In the genomic region with DNA sequence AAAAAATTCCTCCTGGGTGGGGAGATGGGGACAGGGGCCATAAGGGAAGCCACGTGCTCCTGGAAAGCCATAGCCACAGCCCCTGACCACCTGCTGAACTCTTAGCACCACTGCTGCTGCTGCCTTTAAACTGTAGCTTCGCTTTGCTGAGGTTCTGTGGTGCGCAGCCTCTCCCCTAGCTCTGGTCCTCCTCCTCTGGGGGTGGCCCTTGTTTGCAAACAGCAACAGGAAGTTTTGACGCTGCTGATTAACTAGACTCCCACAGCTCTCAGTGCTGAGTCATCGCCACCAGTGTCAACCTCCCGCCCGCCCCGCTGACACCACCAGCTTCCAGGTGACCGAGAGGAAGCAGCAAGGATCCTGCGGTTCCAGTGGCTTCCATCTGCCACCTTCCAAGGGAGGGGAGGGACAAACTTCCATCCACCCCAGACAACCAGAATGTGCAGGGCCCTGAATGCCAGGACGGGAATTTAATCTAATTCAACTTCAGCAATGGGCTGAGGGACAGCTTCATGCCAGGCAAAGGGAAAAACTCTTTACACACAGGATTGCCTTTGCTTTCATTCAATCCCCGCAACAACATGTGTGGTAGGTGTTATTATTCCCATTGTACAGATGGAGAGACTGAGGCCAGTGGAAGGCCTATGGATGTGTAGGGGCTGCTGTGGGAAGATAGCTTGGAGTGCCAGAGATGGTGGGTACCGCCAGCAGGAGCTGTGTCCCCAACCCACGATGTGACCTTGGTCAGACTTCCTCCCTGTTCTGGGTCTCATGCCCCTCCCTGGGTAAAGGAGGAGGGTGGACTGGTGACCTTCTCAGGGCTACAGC, we compare ENCODE assay signal across 1 cellular context.
TF ChIP-seq lines count a peak whose summit lies in the region.

No MANE protein-coding gene starts in this region.

TF ChIP-seq in K562, 482 proteins besides CTCF, POLR2A, EP300 and RAD21 (continued from another document and continues in another):
- TF ChIP-seq, protein P1, sequence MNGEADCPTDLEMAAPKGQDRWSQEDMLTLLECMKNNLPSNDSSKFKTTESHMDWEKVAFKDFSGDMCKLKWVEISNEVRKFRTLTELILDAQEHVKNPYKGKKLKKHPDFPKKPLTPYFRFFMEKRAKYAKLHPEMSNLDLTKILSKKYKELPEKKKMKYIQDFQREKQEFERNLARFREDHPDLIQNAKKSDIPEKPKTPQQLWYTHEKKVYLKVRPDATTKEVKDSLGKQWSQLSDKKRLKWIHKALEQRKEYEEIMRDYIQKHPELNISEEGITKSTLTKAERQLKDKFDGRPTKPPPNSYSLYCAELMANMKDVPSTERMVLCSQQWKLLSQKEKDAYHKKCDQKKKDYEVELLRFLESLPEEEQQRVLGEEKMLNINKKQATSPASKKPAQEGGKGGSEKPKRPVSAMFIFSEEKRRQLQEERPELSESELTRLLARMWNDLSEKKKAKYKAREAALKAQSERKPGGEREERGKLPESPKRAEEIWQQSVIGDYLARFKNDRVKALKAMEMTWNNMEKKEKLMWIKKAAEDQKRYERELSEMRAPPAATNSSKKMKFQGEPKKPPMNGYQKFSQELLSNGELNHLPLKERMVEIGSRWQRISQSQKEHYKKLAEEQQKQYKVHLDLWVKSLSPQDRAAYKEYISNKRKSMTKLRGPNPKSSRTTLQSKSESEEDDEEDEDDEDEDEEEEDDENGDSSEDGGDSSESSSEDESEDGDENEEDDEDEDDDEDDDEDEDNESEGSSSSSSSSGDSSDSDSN (IDR thresholded peaks at IDR 0.05; ENCODE audit: borderline replicate concordance in 1 of 2, low read depth in 2 of 2, low read length in 2 of 2): peak; percentile 13 to 76; a peak in 1 of 4 replicates
- TF ChIP-seq LEF1 (IDR thresholded peaks at IDR 0.05): peak; percentile 64; the same call in 1 of the 2 replicates
- peak; percentile 70 for TF ChIP-seq SMARCC2 (IDR thresholded peaks at IDR 0.05; ENCODE audit: low read depth)
- TF ChIP-seq SNIP1 (IDR thresholded peaks at IDR 0.05; ENCODE audit: low read depth): no peak
- TF ChIP-seq HNRNPL (IDR thresholded peaks at IDR 0.05; ENCODE audit: low read depth, low read length): no peak
- peak; percentile 83 for TF ChIP-seq ATF7 (IDR thresholded peaks at IDR 0.05)
- TF ChIP-seq XRCC5 (IDR thresholded peaks at IDR 0.05; ENCODE audit: low read depth, low read length): peak; percentile 13; the same call in 1 of the 2 replicates
- peak; percentile 86 to 89 for TF ChIP-seq KDM1A (IDR thresholded peaks at IDR 0.05)
- peak; percentile 46; the same call in 1 of the 2 replicates for TF ChIP-seq SMAD3 (CRISPR knock-in tag; conservative IDR thresholded peaks at IDR 0.05)
- TF ChIP-seq JUN (IDR thresholded peaks at IDR 0.05; ENCODE audit: borderline replicate concordance, low read depth, low read length): peak; percentile 93
- peak; percentile 83; the same call in 1 of the 2 replicates for TF ChIP-seq JUN (CRISPR knock-in tag; IDR thresholded peaks at IDR 0.05; ENCODE audit: borderline replicate concordance)
- TF ChIP-seq ZFPM2 (CRISPR knock-in tag; IDR thresholded peaks at IDR 0.05): no peak
- TF ChIP-seq SUPT5H (IDR thresholded peaks at IDR 0.05): peak; percentile 76
- TF ChIP-seq RFX1 (IDR thresholded peaks at IDR 0.05): no peak
- TF ChIP-seq, protein P2, sequence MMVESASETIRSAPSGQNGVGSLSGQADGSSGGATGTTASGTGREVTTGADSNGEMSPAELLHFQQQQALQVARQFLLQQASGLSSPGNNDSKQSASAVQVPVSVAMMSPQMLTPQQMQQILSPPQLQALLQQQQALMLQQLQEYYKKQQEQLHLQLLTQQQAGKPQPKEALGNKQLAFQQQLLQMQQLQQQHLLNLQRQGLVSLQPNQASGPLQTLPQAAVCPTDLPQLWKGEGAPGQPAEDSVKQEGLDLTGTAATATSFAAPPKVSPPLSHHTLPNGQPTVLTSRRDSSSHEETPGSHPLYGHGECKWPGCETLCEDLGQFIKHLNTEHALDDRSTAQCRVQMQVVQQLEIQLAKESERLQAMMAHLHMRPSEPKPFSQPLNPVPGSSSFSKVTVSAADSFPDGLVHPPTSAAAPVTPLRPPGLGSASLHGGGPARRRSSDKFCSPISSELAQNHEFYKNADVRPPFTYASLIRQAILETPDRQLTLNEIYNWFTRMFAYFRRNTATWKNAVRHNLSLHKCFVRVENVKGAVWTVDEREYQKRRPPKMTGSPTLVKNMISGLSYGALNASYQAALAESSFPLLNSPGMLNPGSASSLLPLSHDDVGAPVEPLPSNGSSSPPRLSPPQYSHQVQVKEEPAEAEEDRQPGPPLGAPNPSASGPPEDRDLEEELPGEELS (CRISPR knock-in tag; IDR thresholded peaks at IDR 0.05; ENCODE audit: borderline replicate concordance): peak; percentile 35; the same call in 1 of the 2 replicates
- TF ChIP-seq HDAC8 (tag; IDR thresholded peaks at IDR 0.05): no peak
- TF ChIP-seq, protein P3, sequence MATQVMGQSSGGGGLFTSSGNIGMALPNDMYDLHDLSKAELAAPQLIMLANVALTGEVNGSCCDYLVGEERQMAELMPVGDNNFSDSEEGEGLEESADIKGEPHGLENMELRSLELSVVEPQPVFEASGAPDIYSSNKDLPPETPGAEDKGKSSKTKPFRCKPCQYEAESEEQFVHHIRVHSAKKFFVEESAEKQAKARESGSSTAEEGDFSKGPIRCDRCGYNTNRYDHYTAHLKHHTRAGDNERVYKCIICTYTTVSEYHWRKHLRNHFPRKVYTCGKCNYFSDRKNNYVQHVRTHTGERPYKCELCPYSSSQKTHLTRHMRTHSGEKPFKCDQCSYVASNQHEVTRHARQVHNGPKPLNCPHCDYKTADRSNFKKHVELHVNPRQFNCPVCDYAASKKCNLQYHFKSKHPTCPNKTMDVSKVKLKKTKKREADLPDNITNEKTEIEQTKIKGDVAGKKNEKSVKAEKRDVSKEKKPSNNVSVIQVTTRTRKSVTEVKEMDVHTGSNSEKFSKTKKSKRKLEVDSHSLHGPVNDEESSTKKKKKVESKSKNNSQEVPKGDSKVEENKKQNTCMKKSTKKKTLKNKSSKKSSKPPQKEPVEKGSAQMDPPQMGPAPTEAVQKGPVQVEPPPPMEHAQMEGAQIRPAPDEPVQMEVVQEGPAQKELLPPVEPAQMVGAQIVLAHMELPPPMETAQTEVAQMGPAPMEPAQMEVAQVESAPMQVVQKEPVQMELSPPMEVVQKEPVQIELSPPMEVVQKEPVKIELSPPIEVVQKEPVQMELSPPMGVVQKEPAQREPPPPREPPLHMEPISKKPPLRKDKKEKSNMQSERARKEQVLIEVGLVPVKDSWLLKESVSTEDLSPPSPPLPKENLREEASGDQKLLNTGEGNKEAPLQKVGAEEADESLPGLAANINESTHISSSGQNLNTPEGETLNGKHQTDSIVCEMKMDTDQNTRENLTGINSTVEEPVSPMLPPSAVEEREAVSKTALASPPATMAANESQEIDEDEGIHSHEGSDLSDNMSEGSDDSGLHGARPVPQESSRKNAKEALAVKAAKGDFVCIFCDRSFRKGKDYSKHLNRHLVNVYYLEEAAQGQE (CRISPR knock-in tag; IDR thresholded peaks at IDR 0.05; ENCODE audit: low read depth): no peak
- TF ChIP-seq CEBPB (tag; IDR thresholded peaks at IDR 0.05): no peak
- TF ChIP-seq PURB (CRISPR knock-in tag; IDR thresholded peaks at IDR 0.05; ENCODE audit: low read depth): no peak
- peak; percentile 98 for TF ChIP-seq C11orf30 (IDR thresholded peaks at IDR 0.05; ENCODE audit: low read depth)
- no peak for TF ChIP-seq RBBP5 (IDR thresholded peaks at IDR 0.05; ENCODE audit: borderline replicate concordance, insufficient read depth, low read length, poor library complexity, severe bottlenecking)
- TF ChIP-seq SOX6 (IDR thresholded peaks at IDR 0.05): peak; percentile 80; the same call in 1 of the 2 replicates
- TF ChIP-seq, protein P4, sequence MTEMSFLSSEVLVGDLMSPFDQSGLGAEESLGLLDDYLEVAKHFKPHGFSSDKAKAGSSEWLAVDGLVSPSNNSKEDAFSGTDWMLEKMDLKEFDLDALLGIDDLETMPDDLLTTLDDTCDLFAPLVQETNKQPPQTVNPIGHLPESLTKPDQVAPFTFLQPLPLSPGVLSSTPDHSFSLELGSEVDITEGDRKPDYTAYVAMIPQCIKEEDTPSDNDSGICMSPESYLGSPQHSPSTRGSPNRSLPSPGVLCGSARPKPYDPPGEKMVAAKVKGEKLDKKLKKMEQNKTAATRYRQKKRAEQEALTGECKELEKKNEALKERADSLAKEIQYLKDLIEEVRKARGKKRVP (CRISPR knock-in tag; IDR thresholded peaks at IDR 0.05): no peak
- peak; percentile 99 for TF ChIP-seq MAFG (tag; conservative IDR thresholded peaks at IDR 0.05)
- peak; percentile 39 to 89; a peak in 3 of 4 replicates for TF ChIP-seq FOXA3 (CRISPR knock-in tag; conservative IDR thresholded peaks at IDR 0.05 in 1 of 2, IDR thresholded peaks at IDR 0.05 in 1 of 2)
- TF ChIP-seq ZKSCAN1 (IDR thresholded peaks at IDR 0.05; ENCODE audit: low read depth, low read length): peak; percentile 24; the same call in 1 of the 2 replicates
- TF ChIP-seq ZKSCAN3 (CRISPR knock-in tag; IDR thresholded peaks at IDR 0.05): no peak
- 0 out of 2 replicates have a peak, but pooled peaks have one; percentile 17 for TF ChIP-seq PML (IDR thresholded peaks at IDR 0.05; ENCODE audit: low read length)
- TF ChIP-seq, protein P5, sequence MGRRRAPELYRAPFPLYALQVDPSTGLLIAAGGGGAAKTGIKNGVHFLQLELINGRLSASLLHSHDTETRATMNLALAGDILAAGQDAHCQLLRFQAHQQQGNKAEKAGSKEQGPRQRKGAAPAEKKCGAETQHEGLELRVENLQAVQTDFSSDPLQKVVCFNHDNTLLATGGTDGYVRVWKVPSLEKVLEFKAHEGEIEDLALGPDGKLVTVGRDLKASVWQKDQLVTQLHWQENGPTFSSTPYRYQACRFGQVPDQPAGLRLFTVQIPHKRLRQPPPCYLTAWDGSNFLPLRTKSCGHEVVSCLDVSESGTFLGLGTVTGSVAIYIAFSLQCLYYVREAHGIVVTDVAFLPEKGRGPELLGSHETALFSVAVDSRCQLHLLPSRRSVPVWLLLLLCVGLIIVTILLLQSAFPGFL (CRISPR knock-in tag; IDR thresholded peaks at IDR 0.05): no peak
- TF ChIP-seq, protein P6, sequence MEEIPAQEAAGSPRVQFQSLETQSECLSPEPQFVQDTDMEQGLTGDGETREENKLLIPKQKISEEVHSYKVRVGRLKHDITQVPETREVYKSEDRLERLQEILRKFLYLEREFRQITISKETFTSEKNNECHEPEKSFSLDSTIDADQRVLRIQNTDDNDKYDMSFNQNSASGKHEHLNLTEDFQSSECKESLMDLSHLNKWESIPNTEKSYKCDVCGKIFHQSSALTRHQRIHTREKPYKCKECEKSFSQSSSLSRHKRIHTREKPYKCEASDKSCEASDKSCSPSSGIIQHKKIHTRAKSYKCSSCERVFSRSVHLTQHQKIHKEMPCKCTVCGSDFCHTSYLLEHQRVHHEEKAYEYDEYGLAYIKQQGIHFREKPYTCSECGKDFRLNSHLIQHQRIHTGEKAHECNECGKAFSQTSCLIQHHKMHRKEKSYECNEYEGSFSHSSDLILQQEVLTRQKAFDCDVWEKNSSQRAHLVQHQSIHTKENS (CRISPR knock-in tag; IDR thresholded peaks at IDR 0.05): no peak
- peak; percentile 100 for TF ChIP-seq NFE2 (IDR thresholded peaks at IDR 0.05; ENCODE audit: low read depth)
- TF ChIP-seq, protein P7, sequence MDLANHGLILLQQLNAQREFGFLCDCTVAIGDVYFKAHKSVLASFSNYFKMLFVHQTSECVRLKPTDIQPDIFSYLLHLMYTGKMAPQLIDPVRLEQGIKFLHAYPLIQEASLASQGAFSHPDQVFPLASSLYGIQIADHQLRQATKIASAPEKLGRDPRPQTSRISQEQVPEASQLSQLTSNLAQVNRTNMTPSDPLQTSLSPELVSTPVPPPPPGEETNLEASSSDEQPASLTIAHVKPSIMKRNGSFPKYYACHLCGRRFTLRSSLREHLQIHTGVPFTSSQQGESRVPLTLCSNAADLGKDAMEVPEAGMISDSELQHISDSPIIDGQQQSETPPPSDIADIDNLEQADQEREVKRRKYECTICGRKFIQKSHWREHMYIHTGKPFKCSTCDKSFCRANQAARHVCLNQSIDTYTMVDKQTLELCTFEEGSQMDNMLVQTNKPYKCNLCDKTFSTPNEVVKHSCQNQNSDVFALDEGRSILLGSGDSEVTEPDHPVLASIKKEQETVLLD (IDR thresholded peaks at IDR 0.05): peak; percentile 60
- peak; percentile 90 for TF ChIP-seq CTBP1 (IDR thresholded peaks at IDR 0.05; ENCODE audit: borderline replicate concordance)
- TF ChIP-seq, protein P8, sequence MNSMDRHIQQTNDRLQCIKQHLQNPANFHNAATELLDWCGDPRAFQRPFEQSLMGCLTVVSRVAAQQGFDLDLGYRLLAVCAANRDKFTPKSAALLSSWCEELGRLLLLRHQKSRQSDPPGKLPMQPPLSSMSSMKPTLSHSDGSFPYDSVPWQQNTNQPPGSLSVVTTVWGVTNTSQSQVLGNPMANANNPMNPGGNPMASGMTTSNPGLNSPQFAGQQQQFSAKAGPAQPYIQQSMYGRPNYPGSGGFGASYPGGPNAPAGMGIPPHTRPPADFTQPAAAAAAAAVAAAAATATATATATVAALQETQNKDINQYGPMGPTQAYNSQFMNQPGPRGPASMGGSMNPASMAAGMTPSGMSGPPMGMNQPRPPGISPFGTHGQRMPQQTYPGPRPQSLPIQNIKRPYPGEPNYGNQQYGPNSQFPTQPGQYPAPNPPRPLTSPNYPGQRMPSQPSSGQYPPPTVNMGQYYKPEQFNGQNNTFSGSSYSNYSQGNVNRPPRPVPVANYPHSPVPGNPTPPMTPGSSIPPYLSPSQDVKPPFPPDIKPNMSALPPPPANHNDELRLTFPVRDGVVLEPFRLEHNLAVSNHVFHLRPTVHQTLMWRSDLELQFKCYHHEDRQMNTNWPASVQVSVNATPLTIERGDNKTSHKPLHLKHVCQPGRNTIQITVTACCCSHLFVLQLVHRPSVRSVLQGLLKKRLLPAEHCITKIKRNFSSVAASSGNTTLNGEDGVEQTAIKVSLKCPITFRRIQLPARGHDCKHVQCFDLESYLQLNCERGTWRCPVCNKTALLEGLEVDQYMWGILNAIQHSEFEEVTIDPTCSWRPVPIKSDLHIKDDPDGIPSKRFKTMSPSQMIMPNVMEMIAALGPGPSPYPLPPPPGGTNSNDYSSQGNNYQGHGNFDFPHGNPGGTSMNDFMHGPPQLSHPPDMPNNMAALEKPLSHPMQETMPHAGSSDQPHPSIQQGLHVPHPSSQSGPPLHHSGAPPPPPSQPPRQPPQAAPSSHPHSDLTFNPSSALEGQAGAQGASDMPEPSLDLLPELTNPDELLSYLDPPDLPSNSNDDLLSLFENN (IDR thresholded peaks at IDR 0.05; ENCODE audit: low read depth in 2 of 2, low read length in 2 of 2): peak in 1 of 2 experiments; percentile 53; a peak in 2 of 4 replicates
- TF ChIP-seq ZBTB7A (IDR thresholded peaks at IDR 0.05; ENCODE audit: borderline replicate concordance, control insufficient read depth, low read depth, low read length): peak; percentile 66; the same call in 1 of the 2 replicates
- TF ChIP-seq MTA1 (IDR thresholded peaks at IDR 0.05; ENCODE audit: borderline replicate concordance): peak; percentile 50; the same call in 1 of the 2 replicates
- TF ChIP-seq, protein P9, sequence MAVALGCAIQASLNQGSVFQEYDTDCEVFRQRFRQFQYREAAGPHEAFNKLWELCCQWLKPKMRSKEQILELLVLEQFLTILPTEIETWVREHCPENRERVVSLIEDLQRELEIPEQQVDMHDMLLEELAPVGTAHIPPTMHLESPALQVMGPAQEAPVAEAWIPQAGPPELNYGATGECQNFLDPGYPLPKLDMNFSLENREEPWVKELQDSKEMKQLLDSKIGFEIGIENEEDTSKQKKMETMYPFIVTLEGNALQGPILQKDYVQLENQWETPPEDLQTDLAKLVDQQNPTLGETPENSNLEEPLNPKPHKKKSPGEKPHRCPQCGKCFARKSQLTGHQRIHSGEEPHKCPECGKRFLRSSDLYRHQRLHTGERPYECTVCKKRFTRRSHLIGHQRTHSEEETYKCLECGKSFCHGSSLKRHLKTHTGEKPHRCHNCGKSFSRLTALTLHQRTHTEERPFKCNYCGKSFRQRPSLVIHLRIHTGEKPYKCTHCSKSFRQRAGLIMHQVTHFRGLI (CRISPR knock-in tag; IDR thresholded peaks at IDR 0.05): no peak
